In genomic region chr3:53252947-53253322, GRCh38 we compare ENCODE assay signal across 8 cellular contexts. TPM values are rescaled to one million over a fixed set of nuclear protein-coding genes. Genes with fewer than 3 reads are reported as not detected.
DNase-seq lines count a peak whose midpoint lies in the region; ATAC-seq and TF ChIP-seq lines count a peak whose summit lies in the region.
"Not testable (repeated sequence)": the region's sequence is repeated elsewhere in the genome, so short reads cannot be mapped to it uniquely, and the experiment has no call there.

No MANE protein-coding gene starts in this region.

- not testable (repeated sequence) for TF ChIP-seq CTCF in Caco-2 (IDR thresholded peaks at IDR 0.05; ENCODE audit: insufficient read depth in 1 of 2, low read depth in 1 of 2, low read length in 1 of 2, severe bottlenecking in 1 of 2, unreplicated experiment in 1 of 2); KMS-11 (conservative IDR thresholded peaks at IDR 0.05; ENCODE audit: low read depth, low read length); WTC11 (IDR thresholded peaks at IDR 0.05); endothelial cell (IDR thresholded peaks at IDR 0.05; ENCODE audit: unreplicated experiment); neural crest cell (conservative IDR thresholded peaks at IDR 0.05); type B pancreatic cell (conservative IDR thresholded peaks at IDR 0.05)

- H3K9me3 Mint-ChIP-seq in Caco-2 (ENCODE audit: unreplicated experiment); WTC11; activated naive CD8-positive, alpha-beta T cell treated with anti-CD3 and anti-CD28 coated beads, Interleukin-2, amount 50 U/mL, for 24 hours; endothelial cell (ENCODE audit: unreplicated experiment); neural crest cell; type B pancreatic cell: not testable (repeated sequence)

- intact Hi-C loops in Caco-2 (cut with micrococcal nuclease; ENCODE audit: unreplicated experiment) = not testable (repeated sequence)

- CTCF ChIA-PET in Caco-2 (lab: Charles Lee) = not testable (repeated sequence)
- CTCF ChIA-PET in WTC11 (lab: Charles Lee) = interaction anchor here (0.9 to 1.7 kb wide), 3 partner anchors 10 to 460 kb away, joined by 3 to 5 read pairs (median 3); no protein-coding TSS in a partner anchor

- H3K4me2 ChIP-seq in KMS-11 = peak overlapping the region; percentile 80; the same call in 1 of the 2 replicates

- H3K27me3 ChIP-seq in Caco-2 (replicated peaks; ENCODE audit: control insufficient read depth, insufficient read depth, low read length); KMS-11 (ENCODE audit: insufficient read depth, low read depth); iPS-18a (ENCODE audit: control insufficient read depth, insufficient read depth, low read length): not testable (repeated sequence)

- H3K4me3 ChIP-seq in Caco-2 (ENCODE audit: low read depth, low read length); KMS-11 (IDR thresholded peaks at IDR 0.05; ENCODE audit: insufficient read depth, low read depth, low read length): not testable (repeated sequence)
- H3K4me3 ChIP-seq in iPS-18a (ENCODE audit: low read length) = peak overlapping the region; percentile 85

- H3K79me2 ChIP-seq in KMS-11 (ENCODE audit: insufficient read depth, low read depth) = peaks cover 76% of the 10 kb centered on the region

- H3K27me3 Mint-ChIP-seq in Caco-2 (ENCODE audit: insufficient read depth, unreplicated experiment); WTC11 (ENCODE audit: low read depth); activated naive CD8-positive, alpha-beta T cell treated with anti-CD3 and anti-CD28 coated beads, Interleukin-2, amount 50 U/mL, for 24 hours; endothelial cell (ENCODE audit: unreplicated experiment); neural crest cell (ENCODE audit: low read depth); type B pancreatic cell: not testable (repeated sequence)

- not testable (repeated sequence) for BruUV-seq in Caco-2 (replicated peaks; lab: Mats Ljungman, UMichigan)

- not testable (repeated sequence) for H3K36me3 ChIP-seq in Caco-2 (ENCODE audit: control insufficient read depth, insufficient read depth, low read length); KMS-11 (ENCODE audit: insufficient read depth); iPS-18a (ENCODE audit: control insufficient read depth, low read depth, low read length)

- not testable (repeated sequence) for H3K27ac ChIP-seq in KMS-11; iPS-18a (ENCODE audit: low read length)

- not testable (repeated sequence) for H3K4me1 Mint-ChIP-seq in Caco-2 (ENCODE audit: low read depth, unreplicated experiment)
- H3K4me1 Mint-ChIP-seq in WTC11 (peaks cover 64% of the 10 kb centered on the region), endothelial cell (ENCODE audit: unreplicated experiment) (peaks cover 48% of the 10 kb centered on the region), neural crest cell (peaks cover 55% of the 10 kb centered on the region), type B pancreatic cell (ENCODE audit: unreplicated experiment) (peaks cover 22% of the 10 kb centered on the region)
- H3K4me1 Mint-ChIP-seq in activated naive CD8-positive, alpha-beta T cell treated with anti-CD3 and anti-CD28 coated beads, Interleukin-2, amount 50 U/mL, for 24 hours = peaks cover 55% of the 10 kb centered on the region

- not testable (repeated sequence) for H3K9me3 ChIP-seq in Caco-2; iPS-18a (ENCODE audit: control insufficient read depth, low read depth, low read length)

- H4K20me1 ChIP-seq in KMS-11 (ENCODE audit: insufficient read depth) = peaks cover 45% of the 10 kb centered on the region

- H3K4me1 ChIP-seq in Caco-2 (peaks cover 22% of the 10 kb centered on the region), KMS-11 (ENCODE audit: low read depth, poor library complexity, severe bottlenecking) (peaks cover 50% of the 10 kb centered on the region), iPS-18a (ENCODE audit: control insufficient read depth, low read depth, low read length) (peaks cover 21% of the 10 kb centered on the region)

- H3K9ac ChIP-seq in KMS-11; iPS-18a (ENCODE audit: low read length): not testable (repeated sequence)

- H3K4me3 Mint-ChIP-seq in Caco-2 (ENCODE audit: unreplicated experiment) (peak overlapping the region; percentile 8), WTC11 (peak overlapping the region; percentile 85), endothelial cell (ENCODE audit: unreplicated experiment) (peak overlapping the region; percentile 1), neural crest cell (peak overlapping the region; percentile 99), type B pancreatic cell (peak overlapping the region; percentile 95)
- H3K4me3 Mint-ChIP-seq in activated naive CD8-positive, alpha-beta T cell treated with anti-CD3 and anti-CD28 coated beads, Interleukin-2, amount 50 U/mL, for 24 hours = peak overlapping the region; percentile 91

- not testable (repeated sequence) for DNase-seq in Caco-2; WTC11 (ENCODE audit: low spot score); activated naive CD8-positive, alpha-beta T cell treated with anti-CD3 and anti-CD28 coated beads, Interleukin-2, amount 50 U/mL, for 24 hours; endothelial cell (ENCODE audit: low spot score); neural crest cell (ENCODE audit: low read depth, low spot score); type B pancreatic cell (ENCODE audit: extremely low spot score, unreplicated experiment)

- H3K36me3 Mint-ChIP-seq in Caco-2 (ENCODE audit: insufficient read depth, unreplicated experiment) = peaks cover 46% of the 10 kb centered on the region
- peaks cover 10% of the 10 kb centered on the region for H3K36me3 Mint-ChIP-seq in WTC11
- H3K36me3 Mint-ChIP-seq in activated naive CD8-positive, alpha-beta T cell treated with anti-CD3 and anti-CD28 coated beads, Interleukin-2, amount 50 U/mL, for 24 hours (ENCODE audit: low read depth) = peaks cover 30% of the 10 kb centered on the region
- H3K36me3 Mint-ChIP-seq in endothelial cell (ENCODE audit: low read depth, unreplicated experiment); neural crest cell (ENCODE audit: low read depth); type B pancreatic cell: not testable (repeated sequence)

- POLR2A ChIA-PET in Caco-2 (lab: Charles Lee) = not testable (repeated sequence)
- POLR2A ChIA-PET in WTC11 (lab: Charles Lee) = interaction anchor here (0.6 to 1.1 kb wide), 5 partner anchors 9 to 290 kb away, joined by 3 to 4 read pairs (median 3); no protein-coding TSS in a partner anchor

- ATAC-seq in WTC11; activated naive CD8-positive, alpha-beta T cell treated with anti-CD3 and anti-CD28 coated beads, Interleukin-2, amount 50 U/mL, for 24 hours: not testable (repeated sequence)

- H3K27ac Mint-ChIP-seq in Caco-2 (ENCODE audit: unreplicated experiment); activated naive CD8-positive, alpha-beta T cell treated with anti-CD3 and anti-CD28 coated beads, Interleukin-2, amount 50 U/mL, for 24 hours; type B pancreatic cell: not testable (repeated sequence)
- H3K27ac Mint-ChIP-seq in WTC11 (peak overlapping the region; percentile 100), endothelial cell (ENCODE audit: unreplicated experiment) (peak overlapping the region; percentile 99), neural crest cell (ENCODE audit: unreplicated experiment) (peak overlapping the region; percentile 66)

- H2AFZ ChIP-seq in KMS-11 (ENCODE audit: low read depth) = not testable (repeated sequence)

RNA-seq across cellular contexts. Expression of gene TKT, which starts 2.9 kb away (rescaled TPM):
- total RNA-seq in Caco-2 (2022) = 339 and 381 TPM in 2 replicates
- total RNA-seq in WTC11 (2021) = 1,040 to 1,222 TPM (median 1,204 TPM) in 3 replicates
- total RNA-seq in endothelial cell (ENCODE audit: unreplicated experiment) = 305 TPM
- 556 and 564 TPM in 2 replicates for total RNA-seq in neural crest cell
- 318 and 518 TPM in 2 replicates for total RNA-seq in type B pancreatic cell (ENCODE audit: low replicate concordance)

Comparison
In these comparisons a context has a peak if more than half of its experiments do, and no peak if none do; other contexts are left out.
1. H3K4me3 Mint-ChIP-seq: peak in every context shown above with its lines; median percentile 99 in neural crest cell; 95 in type B pancreatic cell; 91 in activated naive CD8-positive, alpha-beta T cell treated with anti-CD3 and anti-CD28 coated beads, Interleukin-2, amount 50 U/mL, for 24 hours; 85 in WTC11; 8 in Caco-2; 1 in endothelial cell.